ENCODE assay signal across 9 cellular contexts in the genomic region with DNA sequence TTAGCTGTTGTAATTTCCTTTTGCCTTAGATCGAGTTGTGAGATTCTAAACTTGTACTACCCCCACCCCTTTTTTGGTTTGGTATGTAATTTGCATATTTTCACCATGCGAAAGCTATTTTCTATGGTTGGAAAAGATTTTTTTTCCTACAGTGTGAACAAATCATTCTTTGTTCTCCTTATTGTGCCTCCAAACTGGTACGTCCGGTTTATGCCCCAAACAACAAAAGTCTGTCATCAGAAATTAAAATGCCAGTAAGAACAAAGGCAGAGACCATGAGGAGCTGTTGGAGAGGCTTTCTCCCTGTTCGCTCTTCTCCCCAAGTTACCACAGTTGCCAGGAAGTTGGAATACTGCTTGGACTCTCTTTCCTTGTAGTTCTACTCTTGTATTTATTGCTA.
A peak's percentile ranks its signal among the peaks of the same experiment; 100 is the strongest.
DNase-seq lines count a peak whose midpoint lies in the region; ATAC-seq and TF ChIP-seq lines count a peak whose summit lies in the region.
"Had no signal": no experiment of that assay in that cellular context is flagged by ENCODE, and none has a peak within 500 bp of the region (broad histone marks: within the 10 kb centered on the region; RNA-seq: fewer than 3 reads in every experiment).

No MANE protein-coding gene starts in this region.

- peak overlapping the region; percentile 62 for H3K9ac ChIP-seq in HUES64 (ENCODE audit: low read depth, low read length)
- H3K9ac ChIP-seq: BLaER1 treated with 17β-estradiol and CSF1 and Interleukin-3, amounts not matched to agents 10 nM and 100 nM had no signal

- in situ Hi-C loops in gastrocnemius medialis (cut with MboI; ENCODE audit: low sequenced_read_pairs in 4 of 4), result loop anchor here in 1 of 4 donors (25.0 kb wide), 1 partner anchor 643 kb away; a partner anchor contains a TSS

- WGBS in HUES64, result 60% methylated on average over 3 of the region's 5 CpGs
- WGBS in adrenal gland, 4 donors, result 65 to 77% (median 69%) methylated on average over 5 of the region's 5 CpGs

- H3K27ac ChIP-seq in HUES64 (ENCODE audit: low read depth, low read length), result peak overlapping the region; percentile 26; the same call in 1 of the 2 replicates
- peak overlapping the region in 1 of 2 donors; percentile 62 for H3K27ac ChIP-seq in coronary artery
- H3K27ac ChIP-seq in gastrocnemius medialis, result no peak overlapping the region
- no peak overlapping the region for H3K27ac ChIP-seq in adrenal gland
- H3K27ac ChIP-seq: BLaER1 treated with 17β-estradiol and CSF1 and Interleukin-3, amounts not matched to agents 10 nM and 100 nM had no signal

- TF ChIP-seq POLR2A in gastrocnemius medialis (IDR thresholded peaks at IDR 0.05), result no peak
- no peak for TF ChIP-seq POLR2A in adrenal gland (IDR thresholded peaks at IDR 0.05)

- DNase-seq in A172 (ENCODE audit: low spot score) (peak; percentile 41), coronary artery (ENCODE audit: low spot score) (no peak), memory B cell (ENCODE audit: low spot score in 2 of 2) (no peak), gastrocnemius medialis (no peak), adrenal gland (no peak)
- DNase-seq in activated T-helper 2 cell treated with anti-CD3 and anti-CD28 coated beads, Interferon-gamma antibody, Interleukin-2, Interleukin-4, amounts not matched to agents 10 μg/mL and 5 μg/mL and 100 μg/mL, durations not matched to agents 14 hours and 24 hours and 36 hours (ENCODE audit: low spot score), result no peak

- H3K36me3 ChIP-seq in HUES64 (ENCODE audit: insufficient read depth, low read length), result no peaks in the 10 kb centered on the region
- no peaks in the 10 kb centered on the region for H3K36me3 ChIP-seq in gastrocnemius medialis
- H3K36me3 ChIP-seq in adrenal gland (replicated peaks in 1 of 2), result no peaks in the 10 kb centered on the region
- H3K36me3 ChIP-seq: BLaER1 treated with 17β-estradiol and CSF1 and Interleukin-3, amounts not matched to agents 10 nM and 100 nM had no signal

- peak overlapping the region; percentile 20 for H3K27ac Mint-ChIP-seq in memory B cell
- no peak overlapping the region for H3K27ac Mint-ChIP-seq in activated T-helper 2 cell treated with anti-CD3 and anti-CD28 coated beads, Interferon-gamma antibody, Interleukin-2, Interleukin-4, amounts not matched to agents 10 μg/mL and 5 μg/mL and 100 μg/mL, durations not matched to agents 14 hours and 24 hours and 36 hours

- H3K4me1 Mint-ChIP-seq in memory B cell, result peaks cover 6% of the 10 kb centered on the region
- no peaks in the 10 kb centered on the region for H3K4me1 Mint-ChIP-seq in activated T-helper 2 cell treated with anti-CD3 and anti-CD28 coated beads, Interferon-gamma antibody, Interleukin-2, Interleukin-4, amounts not matched to agents 10 μg/mL and 5 μg/mL and 100 μg/mL, durations not matched to agents 14 hours and 24 hours and 36 hours (ENCODE audit: low read depth)

- TF ChIP-seq CTCF in coronary artery (IDR thresholded peaks at IDR 0.05) (no peak), gastrocnemius medialis (IDR thresholded peaks at IDR 0.05 in 4 of 5, conservative IDR thresholded peaks at IDR 0.05 in 1 of 5) (no peak), adrenal gland (IDR thresholded peaks at IDR 0.05) (no peak)

- no peak overlapping the region for H3K4me3 Mint-ChIP-seq in memory B cell
- H3K4me3 Mint-ChIP-seq in activated T-helper 2 cell treated with anti-CD3 and anti-CD28 coated beads, Interferon-gamma antibody, Interleukin-2, Interleukin-4, amounts not matched to agents 10 μg/mL and 5 μg/mL and 100 μg/mL, durations not matched to agents 14 hours and 24 hours and 36 hours (ENCODE audit: low read depth), result no peak overlapping the region

- H3K27me3 ChIP-seq in HUES64 (ENCODE audit: insufficient read depth, low read length), result no peaks in the 10 kb centered on the region
- no peaks in the 10 kb centered on the region for H3K27me3 ChIP-seq in gastrocnemius medialis
- H3K27me3 ChIP-seq in adrenal gland, result no peaks in the 10 kb centered on the region
- H3K27me3 ChIP-seq: BLaER1 treated with 17β-estradiol and CSF1 and Interleukin-3, amounts not matched to agents 10 nM and 100 nM had no signal

- ATAC-seq in memory B cell (ENCODE audit: low read depth), result no peak
- no peak for ATAC-seq in gastrocnemius medialis
- no peak for ATAC-seq in HG02798 (IDR thresholded peaks at IDR 0.05; ENCODE audit: poor library complexity, unreplicated experiment)

- H3K4me1 ChIP-seq in HUES64 (ENCODE audit: insufficient read depth, low read length) (peaks cover 55% of the 10 kb centered on the region), gastrocnemius medialis (peaks cover 0 to 10% of the 10 kb centered on the region in 2 donors), adrenal gland (replicated peaks in 1 of 2) (no peaks in the 10 kb centered on the region)
- H3K4me1 ChIP-seq: BLaER1 treated with 17β-estradiol and CSF1 and Interleukin-3, amounts not matched to agents 10 nM and 100 nM had no signal

- peak overlapping the region; percentile 8; the same call in 1 of the 2 replicates for H3K4me3 ChIP-seq in HUES64 (ENCODE audit: low read length)
- H3K4me3 ChIP-seq in coronary artery, result peak overlapping the region; percentile 55
- no peak overlapping the region for H3K4me3 ChIP-seq in gastrocnemius medialis
- H3K4me3 ChIP-seq in adrenal gland, result no peak overlapping the region
- H3K4me3 ChIP-seq: BLaER1 treated with 17β-estradiol and CSF1 and Interleukin-3, amounts not matched to agents 10 nM and 100 nM had no signal

- intact Hi-C loops in gastrocnemius medialis (cut with DNase I; ENCODE audit: low total_unique reads) (no loop called here), adrenal gland (cut with DNase I) (no loop called here)
- intact Hi-C loops in activated T-helper 2 cell treated with anti-CD3 and anti-CD28 coated beads, Interferon-gamma antibody, Interleukin-2, Interleukin-4, amounts not matched to agents 10 μg/mL and 5 μg/mL and 100 μg/mL, durations not matched to agents 14 hours and 24 hours and 36 hours (cut with micrococcal nuclease), result no loop called here

- peaks cover 13% of the 10 kb centered on the region for H3K36me3 Mint-ChIP-seq in memory B cell
- H3K36me3 Mint-ChIP-seq in activated T-helper 2 cell treated with anti-CD3 and anti-CD28 coated beads, Interferon-gamma antibody, Interleukin-2, Interleukin-4, amounts not matched to agents 10 μg/mL and 5 μg/mL and 100 μg/mL, durations not matched to agents 14 hours and 24 hours and 36 hours (ENCODE audit: low read depth), result no peaks in the 10 kb centered on the region

- H3K9me3 ChIP-seq in HUES64 (ENCODE audit: insufficient read depth, low read depth, low read length) (no peaks in the 10 kb centered on the region), gastrocnemius medialis (no peaks in the 10 kb centered on the region), adrenal gland (replicated peaks in 1 of 3) (no peaks in the 10 kb centered on the region)
- H3K9me3 ChIP-seq: BLaER1 treated with 17β-estradiol and CSF1 and Interleukin-3, amounts not matched to agents 10 nM and 100 nM had no signal

- no peaks in the 10 kb centered on the region for H3K9me3 Mint-ChIP-seq in memory B cell
- no peaks in the 10 kb centered on the region for H3K9me3 Mint-ChIP-seq in activated T-helper 2 cell treated with anti-CD3 and anti-CD28 coated beads, Interferon-gamma antibody, Interleukin-2, Interleukin-4, amounts not matched to agents 10 μg/mL and 5 μg/mL and 100 μg/mL, durations not matched to agents 14 hours and 24 hours and 36 hours

- no peaks in the 10 kb centered on the region for H3K27me3 Mint-ChIP-seq in memory B cell
- peaks cover 3% of the 10 kb centered on the region for H3K27me3 Mint-ChIP-seq in activated T-helper 2 cell treated with anti-CD3 and anti-CD28 coated beads, Interferon-gamma antibody, Interleukin-2, Interleukin-4, amounts not matched to agents 10 μg/mL and 5 μg/mL and 100 μg/mL, durations not matched to agents 14 hours and 24 hours and 36 hours (ENCODE audit: low read depth)

Comparison
In these comparisons a context has a peak if more than half of its experiments do, and no peak if none do; other contexts are left out.
1. H3K4me3 ChIP-seq: peak in HUES64 (single experiment) and coronary artery (single experiment); none in gastrocnemius medialis (0 of 4) and adrenal gland (0 of 4).